ENCODE assay signal across 13 cellular contexts in genomic region chr9:132739705-132740310, GRCh38.
DNase-seq lines count a peak whose midpoint lies in the region; ATAC-seq and TF ChIP-seq lines count a peak whose summit lies in the region.
"Had no signal": no experiment of that assay in that cellular context is flagged by ENCODE, and none has a peak within 500 bp of the region (broad histone marks: within the 10 kb centered on the region; RNA-seq: fewer than 3 reads in every experiment).

No MANE protein-coding gene starts in this region.

- no peak overlapping the region for H2BK120ac ChIP-seq in neuronal stem cell (ENCODE audit: low read depth, low read length)

- H2AK5ac ChIP-seq in neuronal stem cell (ENCODE audit: low read depth, low read length), result no peak overlapping the region

- no peaks in the 10 kb centered on the region for H3K9me2 ChIP-seq in hepatocyte (replicated peaks; ENCODE audit: insufficient read depth)

- H3K4me1 ChIP-seq in RWPE2 (ENCODE audit: insufficient read depth, poor library complexity, severe bottlenecking) (no peaks in the 10 kb centered on the region), hepatocyte (ENCODE audit: insufficient read depth) (peaks cover 11% of the 10 kb centered on the region), neuronal stem cell (ENCODE audit: control insufficient read depth in 2 of 2, insufficient read depth in 1 of 2, low read depth in 1 of 2, low read length in 2 of 2) (peaks cover 14 to 17% of the 10 kb centered on the region in 2 donors), spleen (peaks cover 0 to 3% (median 0%) of the 10 kb centered on the region in 6 donors)

- no peak overlapping the region for H4K8ac ChIP-seq in neuronal stem cell (ENCODE audit: low read depth, low read length)

- no peaks in the 10 kb centered on the region for H3K9me3 Mint-ChIP-seq in immature natural killer cell
- H3K9me3 Mint-ChIP-seq: CD8-positive, alpha-beta T cell; H9 had no signal

- no peak overlapping the region for H3K9ac ChIP-seq in neuronal stem cell (ENCODE audit: low read depth, low read length, poor library complexity)
- H3K9ac ChIP-seq: BLaER1 treated with 17β-estradiol and CSF1 and Interleukin-3, amounts not matched to agents 10 nM and 100 nM had no signal

- H3K4me2 ChIP-seq in hepatocyte, result no peak overlapping the region
- no peak overlapping the region for H3K4me2 ChIP-seq in neuronal stem cell (ENCODE audit: insufficient read depth, low read length, poor library complexity, severe bottlenecking)
- H3K4me2 ChIP-seq: BLaER1 treated with 17β-estradiol and CSF1 and Interleukin-3, amounts not matched to agents 10 nM and 100 nM had no signal

- H2BK12ac ChIP-seq in neuronal stem cell (ENCODE audit: low read length), result no peak overlapping the region

- ATAC-seq in RWPE2 (ENCODE audit: low read depth), result no peak
- ATAC-seq: CD8-positive, alpha-beta T cell had no signal

- peak overlapping the region; percentile 5 for H3K18ac ChIP-seq in neuronal stem cell (ENCODE audit: low read length)

- no peak overlapping the region for H3K14ac ChIP-seq in neuronal stem cell (ENCODE audit: low read length)

- H3K27ac ChIP-seq in RWPE2 (ENCODE audit: poor library complexity, severe bottlenecking) (no peak overlapping the region), hepatocyte (no peak overlapping the region), neuronal stem cell (replicated peaks; ENCODE audit: low read length) (no peak overlapping the region), spleen (no peak overlapping the region)
- H3K27ac ChIP-seq: BLaER1 treated with 17β-estradiol and CSF1 and Interleukin-3, amounts not matched to agents 10 nM and 100 nM had no signal

- H2BK15ac ChIP-seq in neuronal stem cell (ENCODE audit: low read length), result no peak overlapping the region

- no peak overlapping the region for H3K4me3 Mint-ChIP-seq in immature natural killer cell
- H3K4me3 Mint-ChIP-seq: B cell; CD8-positive, alpha-beta T cell; H9 had no signal

- TF ChIP-seq CTCF in RWPE2 (IDR thresholded peaks at IDR 0.05; ENCODE audit: poor library complexity, severe bottlenecking) (no peak), hepatocyte (IDR thresholded peaks at IDR 0.05; ENCODE audit: poor library complexity) (no peak), spleen (IDR thresholded peaks at IDR 0.05 in 8 of 11, conservative IDR thresholded peaks at IDR 0.05 in 3 of 11) (no peak)

- H2AFZ ChIP-seq in hepatocyte (no peak overlapping the region), neuronal stem cell (ENCODE audit: low read length) (no peak overlapping the region)

- intact Hi-C loops in spleen (cut with DNase I; ENCODE audit: low total_unique reads), result no loop called here

- no peaks in the 10 kb centered on the region for H4K20me1 ChIP-seq in hepatocyte (ENCODE audit: insufficient read depth, poor library complexity, severe bottlenecking)
- H4K20me1 ChIP-seq: BLaER1 treated with 17β-estradiol and CSF1 and Interleukin-3, amounts not matched to agents 10 nM and 100 nM had no signal

- H4K91ac ChIP-seq in neuronal stem cell (ENCODE audit: low read depth, low read length, poor library complexity), result no peak overlapping the region

- DNase-seq in RWPE2 (ENCODE audit: low spot score) (peak; percentile 12), hepatocyte (ENCODE audit: low spot score) (peak; percentile 37), neuronal stem cell (ENCODE audit: low spot score) (no peak), spleen (peak; percentile 12), immature natural killer cell (no peak), OCI-M1 (lab: John Stamatoyannopoulos, UW) (no peak), kidney glomerular epithelial cell (lab: John Stamatoyannopoulos, UW) (no peak)
- DNase-seq: CD8-positive, alpha-beta T cell; COR-L47; H9; IMR-90 had no signal

- no peak for TF ChIP-seq POLR2A in spleen (IDR thresholded peaks at IDR 0.05)

- H3K36me3 Mint-ChIP-seq in immature natural killer cell, result no peaks in the 10 kb centered on the region
- H3K36me3 Mint-ChIP-seq: CD8-positive, alpha-beta T cell had no signal

- H3K23ac ChIP-seq in neuronal stem cell (ENCODE audit: low read depth, low read length, poor library complexity), result no peak overlapping the region

- no peak overlapping the region for H2BK5ac ChIP-seq in neuronal stem cell (ENCODE audit: low read length)

- no peaks in the 10 kb centered on the region for H3K4me1 Mint-ChIP-seq in immature natural killer cell

- H3K27ac Mint-ChIP-seq in immature natural killer cell, result no peak overlapping the region
- H3K27ac Mint-ChIP-seq: B cell; CD8-positive, alpha-beta T cell had no signal

- no peak overlapping the region for H3K4me3 ChIP-seq in RWPE2 (ENCODE audit: severe bottlenecking)
- H3K4me3 ChIP-seq in hepatocyte, result no peak overlapping the region
- H3K4me3 ChIP-seq in neuronal stem cell (ENCODE audit: low read length in 2 of 2), result no peak overlapping the region
- H3K4me3 ChIP-seq in spleen, result no peak overlapping the region
- H3K4me3 ChIP-seq: BLaER1 treated with 17β-estradiol and CSF1 and Interleukin-3, amounts not matched to agents 10 nM and 100 nM had no signal

- WGBS in hepatocyte (ENCODE audit: low lambda C conversion rate, missing lambda C conversion rate), result 88% methylated on average over 9 of the region's 9 CpGs
- WGBS in neuronal stem cell (ENCODE audit: extremely low coverage in 2 of 2, insufficient read length in 2 of 2, insufficient replicate concordance in 1 of 2), 2 donors, result no CpG with 5 or more reads among the region's 9 CpGs
- 89 to 94% (median 92%) methylated on average over 9 of the region's 9 CpGs for WGBS in spleen, 5 donors

- H3K4ac ChIP-seq in neuronal stem cell (ENCODE audit: low read length), result no peak overlapping the region

- H3K79me2 ChIP-seq in hepatocyte, result no peaks in the 10 kb centered on the region

- peaks cover 4 to 19% (median 10%) of the 10 kb centered on the region in 3 donors for H3K27me3 Mint-ChIP-seq in immature natural killer cell (ENCODE audit: low read depth in 3 of 3)

- H3K27me3 ChIP-seq in RWPE2 (ENCODE audit: insufficient read depth, poor library complexity, severe bottlenecking) (peaks cover 21% of the 10 kb centered on the region), hepatocyte (peaks cover 26% of the 10 kb centered on the region), neuronal stem cell (ENCODE audit: control insufficient read depth in 3 of 3, insufficient read depth in 3 of 3, low read depth in 1 of 3, low read length in 3 of 3) (peaks cover 3 to 47% (median 17%) of the 10 kb centered on the region in 3 experiments), spleen (replicated peaks in 1 of 7) (peaks cover 0 to 46% (median 23%) of the 10 kb centered on the region in 7 donors)

- H3K9me3 ChIP-seq in RWPE2 (ENCODE audit: severe bottlenecking) (no peaks in the 10 kb centered on the region), hepatocyte (ENCODE audit: low read depth) (no peaks in the 10 kb centered on the region), neuronal stem cell (replicated peaks in 1 of 2; ENCODE audit: control insufficient read depth in 2 of 2, insufficient read depth in 1 of 2, low read depth in 1 of 2, low read length in 2 of 2) (peaks cover 0 to 2% of the 10 kb centered on the region in 2 donors), spleen (no peaks in the 10 kb centered on the region)
- H3K9me3 ChIP-seq: BLaER1 treated with 17β-estradiol and CSF1 and Interleukin-3, amounts not matched to agents 10 nM and 100 nM had no signal

- H3K79me1 ChIP-seq in neuronal stem cell (ENCODE audit: low read depth, low read length), result no peaks in the 10 kb centered on the region

- H3K36me3 ChIP-seq in RWPE2 (ENCODE audit: low read depth) (no peaks in the 10 kb centered on the region), hepatocyte (replicated peaks; ENCODE audit: insufficient read depth, low read depth) (no peaks in the 10 kb centered on the region), neuronal stem cell (replicated peaks in 1 of 2; ENCODE audit: control insufficient read depth in 2 of 2, insufficient read depth in 2 of 2, low read length in 2 of 2) (no peaks in the 10 kb centered on the region), spleen (no peaks in the 10 kb centered on the region)
- H3K36me3 ChIP-seq: BLaER1 treated with 17β-estradiol and CSF1 and Interleukin-3, amounts not matched to agents 10 nM and 100 nM had no signal

Comparison
In these comparisons a context has a peak if more than half of its experiments do, and no peak if none do; other contexts are left out.
1. DNase-seq: peak in RWPE2 (single experiment), hepatocyte (single experiment) and spleen (single experiment); none in neuronal stem cell (single experiment), immature natural killer cell (0 of 3), OCI-M1 (single experiment) and kidney glomerular epithelial cell (single experiment).